ENCODE assay signal across 19 cellular contexts in genomic region chr12:25189656-25190055, GRCh38. TPM values are rescaled to one million over a fixed set of nuclear protein-coding genes. Genes with fewer than 3 reads are reported as not detected.
"Had no signal": no experiment of that assay in that cellular context is flagged by ENCODE, and none has a peak within 500 bp of the region (broad histone marks: within the 10 kb centered on the region; RNA-seq: fewer than 3 reads in every experiment).

No MANE protein-coding gene starts in this region.

- DNase-seq: activated CD4-positive, alpha-beta T cell treated with anti-CD3 and anti-CD28 coated beads, Interleukin-2, amount 50 U/mL, for 4 hours; activated gamma-delta T cell; amniotic stem cell; cortex of kidney; effector CD4-positive, alpha-beta T cell; mesendoderm; naive thymus-derived CD8-positive, alpha-beta T cell; spleen; stimulated activated CD8-positive, alpha-beta memory T cell treated with anti-CD3 and anti-CD28 coated beads, Interleukin-4, amount 100 ng/mL, for 48 hours; stimulated activated naive CD4-positive, alpha-beta T cell; SW 1271; T-helper 2 cell; WERI-Rb-1 had no signal

- H2AFZ ChIP-seq: parathyroid adenoma had no signal

- H3K27ac Mint-ChIP-seq: activated naive CD8-positive, alpha-beta T cell had no signal

- H3K27me3 Mint-ChIP-seq: activated naive CD8-positive, alpha-beta T cell; central memory CD8-positive, alpha-beta T cell; naive thymus-derived CD8-positive, alpha-beta T cell had no signal

- H3K36me3 ChIP-seq: spleen, WERI-Rb-1 had no signal

- H3K9me3 Mint-ChIP-seq: central memory CD8-positive, alpha-beta T cell; naive thymus-derived CD8-positive, alpha-beta T cell had no signal

- H3K27ac ChIP-seq: parathyroid adenoma, spleen, WERI-Rb-1 had no signal

- H3K9ac ChIP-seq: parathyroid adenoma had no signal

- H3K4me3 ChIP-seq: spleen had no signal

- H3K4me3 Mint-ChIP-seq: activated naive CD8-positive, alpha-beta T cell; central memory CD8-positive, alpha-beta T cell; naive thymus-derived CD8-positive, alpha-beta T cell had no signal

- H3K9me3 ChIP-seq: spleen had no signal

- ATAC-seq: esophagus mucosa; naive thymus-derived CD8-positive, alpha-beta T cell; sciatic nerve had no signal

- H3K27me3 ChIP-seq: spleen had no signal

- H3K36me3 Mint-ChIP-seq: activated naive CD8-positive, alpha-beta T cell; naive thymus-derived CD8-positive, alpha-beta T cell had no signal

RNA-seq across cellular contexts. Expression of gene DNAI7, which starts 5.3 kb away (rescaled TPM):
- total RNA-seq: esophagus mucosa, fibroblast of villous mesenchyme had no signal
